ENCODE assay signal across 26 cellular contexts in genomic region chr3:160613661-160614060, GRCh38.
"Had no signal": no experiment of that assay in that cellular context is flagged by ENCODE, and none has a peak within 500 bp of the region (broad histone marks: within the 10 kb centered on the region; RNA-seq: fewer than 3 reads in every experiment).

No MANE protein-coding gene starts in this region.

- H3K4me2 ChIP-seq: hepatocyte had no signal

- H3K4me1 Mint-ChIP-seq: immature natural killer cell; memory B cell; naive thymus-derived CD4-positive, alpha-beta T cell; natural killer cell had no signal

- H3K9me3 ChIP-seq: esophagus muscularis mucosa, gastrocnemius medialis, heart right ventricle, left lung, lower lobe of right lung had no signal

- H3K4me3 Mint-ChIP-seq: immature natural killer cell; memory B cell; naive thymus-derived CD4-positive, alpha-beta T cell; natural killer cell had no signal

- H2AFZ ChIP-seq: hepatocyte had no signal

- H3K79me2 ChIP-seq: hepatocyte had no signal

- H3K9me3 Mint-ChIP-seq: memory B cell, natural killer cell had no signal

- H3K4me1 ChIP-seq: left lung, lower lobe of right lung had no signal

- H3K4me3 ChIP-seq: coronary artery, dorsolateral prefrontal cortex, esophagus muscularis mucosa, gastrocnemius medialis, heart right ventricle, hepatocyte, left lung, lower lobe of right lung had no signal

- H3K36me3 Mint-ChIP-seq: immature natural killer cell; memory B cell; naive thymus-derived CD4-positive, alpha-beta T cell; natural killer cell had no signal

- H3K27ac ChIP-seq: coronary artery, dorsolateral prefrontal cortex, esophagus muscularis mucosa, gastrocnemius medialis, heart right ventricle, hepatocyte, left lung, lower lobe of right lung had no signal

- H3K36me3 ChIP-seq: esophagus muscularis mucosa, gastrocnemius medialis, heart right ventricle, left lung, lower lobe of right lung had no signal

- FAIRE-seq: colon, endothelial cell of umbilical vein had no signal

- H3K27ac Mint-ChIP-seq: immature natural killer cell; memory B cell; naive thymus-derived CD4-positive, alpha-beta T cell; natural killer cell had no signal

- ATAC-seq: gastrocnemius medialis; heart right ventricle; left cardiac atrium; left lung; left ventricle myocardium superior; lower lobe of right lung; naive thymus-derived CD4-positive, alpha-beta T cell; natural killer cell had no signal

- DNase-seq: dermis blood vessel endothelial cell; dorsolateral prefrontal cortex; effector CD4-positive, alpha-beta T cell; effector memory CD4-positive, alpha-beta T cell; foreskin melanocyte; gastrocnemius medialis; glutamatergic neuron; head of caudate nucleus; heart right ventricle; hypothalamus; immature natural killer cell; islet precursor cell; left cardiac atrium; left lung; left ventricle myocardium superior; lower lobe of right lung; mesendoderm; midbrain; naive thymus-derived CD4-positive, alpha-beta T cell; natural killer cell had no signal

- H3K27me3 ChIP-seq: dorsolateral prefrontal cortex, esophagus muscularis mucosa, gastrocnemius medialis, heart right ventricle, left lung had no signal
